In the genomic region with DNA sequence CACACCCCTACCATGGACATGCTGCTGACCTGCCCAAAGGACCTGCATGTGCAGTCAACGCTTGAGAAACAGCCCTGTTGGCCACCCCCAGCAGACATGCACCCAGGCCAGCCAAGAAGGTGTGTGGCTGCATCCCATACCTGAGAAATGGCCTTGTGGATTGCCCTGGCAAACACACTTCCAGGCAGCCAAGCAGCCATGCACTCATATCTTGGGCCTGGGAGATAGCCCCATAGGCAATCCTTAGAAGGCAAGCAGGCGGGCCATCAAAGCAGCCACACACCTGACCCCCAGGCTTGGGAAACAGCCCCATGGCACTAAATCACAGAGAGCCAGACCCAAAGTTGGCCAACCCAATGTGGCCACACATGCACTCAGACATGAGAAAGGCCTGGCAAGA, we compare ENCODE assay signal across 34 cellular contexts.
"Had no signal": no experiment of that assay in that cellular context is flagged by ENCODE, and none has a peak within 500 bp of the region (broad histone marks: within the 10 kb centered on the region; RNA-seq: fewer than 3 reads in every experiment).

No MANE protein-coding gene starts in this region.

- DNase-seq: Karpas-422, Kasumi-1, MG63, MM.1S, MV-4-11, NCI-H1048, NCI-H1092, NCI-H1092 treated with DMSO at 0.1 percent for 48 hours, NCI-H1105, NCI-H1105 treated with DMSO at 0.1 percent for 48 hours, NCI-H1417, NCI-H1417 treated with DMSO at 0.1 percent for 48 hours, NCI-H1436, NCI-H1436 treated with DMSO at 0.1 percent for 48 hours, NCI-H146, NCI-H1694, NCI-H1694 treated with DMSO at 0.1 percent for 48 hours, NCI-H187, NCI-H187 treated with DMSO at 0.1 percent for 48 hours, NCI-H1930, NCI-H2029, NCI-H2029 treated with DMSO at 0.1 percent for 48 hours, NCI-H2081, NCI-H2081 treated with DMSO at 0.1 percent for 48 hours, NCI-H2107, NCI-H2171, NCI-H2227 treated with DMSO at 0.1 percent for 48 hours, NCI-H226, NCI-H345, NCI-H446, NCI-H446 treated with DMSO at 0.1 percent for 48 hours, NCI-H510A, NCI-H510A treated with DMSO at 0.1 percent for 48 hours, NCI-H524 treated with DMSO at 0.1 percent for 48 hours had no signal

- H3K9me3 ChIP-seq: MG63 had no signal

- H3K4me3 ChIP-seq: MG63 had no signal

- H3K36me3 ChIP-seq: MG63 had no signal

- H3K27me3 ChIP-seq: MG63 had no signal
